Comparison of ENCODE assay signal across 8 cellular contexts in the genomic region with DNA sequence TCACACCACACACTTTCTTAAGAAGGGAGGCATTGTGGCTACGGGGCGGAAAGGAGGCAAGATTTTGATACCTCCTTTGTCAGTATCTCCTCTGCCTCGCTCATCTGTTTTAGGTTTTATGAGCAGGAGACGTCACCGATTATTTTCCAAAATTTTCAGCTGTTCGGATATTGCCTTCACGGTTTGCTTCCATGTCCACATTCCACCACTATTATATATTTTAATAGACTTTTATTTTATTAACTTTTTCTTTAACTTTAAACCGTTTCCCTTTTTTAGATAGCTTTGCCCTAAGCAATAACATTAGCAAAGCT. TPM values are rescaled to one million over a fixed set of nuclear protein-coding genes. Genes with fewer than 3 reads are reported as not detected.
DNase-seq lines count a peak whose midpoint lies in the region; ATAC-seq and TF ChIP-seq lines count a peak whose summit lies in the region.

No MANE protein-coding gene starts in this region.

- peak overlapping the region; percentile 29 for H3K27ac ChIP-seq in angular gyrus (ENCODE audit: low read depth, low read length)
- peak overlapping the region; percentile 85 to 86 for H3K27ac ChIP-seq in left lung
- peak overlapping the region; percentile 7 to 60 (median 18) for H3K27ac ChIP-seq in thyroid gland

- H3K4me3 ChIP-seq in left lung (peak overlapping the region; percentile 31 to 42), thyroid gland (replicated peaks in 1 of 3) (peak overlapping the region in 2 of 3 donors; percentile 20 to 32)

- H3K27me3 ChIP-seq in left lung (peaks cover 0 to 2% of the 10 kb centered on the region in 2 donors), thyroid gland (no peaks in the 10 kb centered on the region)

- peak overlapping the region; percentile 84 for H3K4me3 Mint-ChIP-seq in activated T-cell treated with anti-CD3 and anti-CD28 coated beads, Interleukin-2, amount 50 U/mL, for 24 hours

- TF ChIP-seq CTCF in left lung (IDR thresholded peaks at IDR 0.05) (no peak), thyroid gland (IDR thresholded peaks at IDR 0.05) (no peak)

- H3K4me1 Mint-ChIP-seq in activated T-cell treated with anti-CD3 and anti-CD28 coated beads, Interleukin-2, amount 50 U/mL, for 24 hours (ENCODE audit: low read depth) = peaks cover 34% of the 10 kb centered on the region

- no peak for ATAC-seq in left lung

- in situ Hi-C loops in KBM-7 (cut with MboI; ENCODE audit: low pct_unique_long_range_greater_than_20kb, low sequenced_read_pairs) = no loop called here

- no peak for TF ChIP-seq POLR2A in thyroid gland (IDR thresholded peaks at IDR 0.05)

- WGBS in thyroid gland, 2 donors = 50 to 53% methylated on average over 8 of the region's 8 CpGs

- no peaks in the 10 kb centered on the region for H3K9me3 Mint-ChIP-seq in activated T-cell treated with anti-CD3 and anti-CD28 coated beads, Interleukin-2, amount 50 U/mL, for 24 hours

- H3K27me3 Mint-ChIP-seq in activated T-cell treated with anti-CD3 and anti-CD28 coated beads, Interleukin-2, amount 50 U/mL, for 24 hours = peaks cover 10% of the 10 kb centered on the region

- peaks cover 2% of the 10 kb centered on the region for H3K36me3 Mint-ChIP-seq in activated T-cell treated with anti-CD3 and anti-CD28 coated beads, Interleukin-2, amount 50 U/mL, for 24 hours (ENCODE audit: low read depth)

- H3K36me3 ChIP-seq in left lung = no peaks in the 10 kb centered on the region
- no peaks in the 10 kb centered on the region for H3K36me3 ChIP-seq in thyroid gland

- H3K9me3 ChIP-seq in left lung = no peaks in the 10 kb centered on the region
- no peaks in the 10 kb centered on the region for H3K9me3 ChIP-seq in thyroid gland

- peak overlapping the region; percentile 96 for H3K27ac Mint-ChIP-seq in activated T-cell treated with anti-CD3 and anti-CD28 coated beads, Interleukin-2, amount 50 U/mL, for 24 hours

- intact Hi-C loops in left lung (cut with DNase I) = loop anchor here (5.0 to 10.0 kb wide), 2 partner anchors 61 to 64 kb away; no protein-coding TSS in a partner anchor
- intact Hi-C loops in thyroid gland (cut with DNase I) = no loop called here

- H3K4me1 ChIP-seq in left lung (peaks cover 11 to 28% of the 10 kb centered on the region in 2 donors), thyroid gland (peaks cover 3 to 14% of the 10 kb centered on the region in 2 donors)

- no peak for DNase-seq in activated T-cell treated with anti-CD3 and anti-CD28 coated beads, Interleukin-2, amount 50 U/mL, for 24 hours
- DNase-seq in activated T-cell treated with anti-CD3 and anti-CD28 coated beads for 4 hours (no peak), left lung (no peak), thyroid gland (no peak), KBM-7 (no peak), NCI-H524 treated with DMSO at 0.1 percent for 48 hours (lab: John Stamatoyannopoulos, UW) (no peak), H4 (ENCODE audit: low spot score) (no peak)

RNA-seq across cellular contexts. Expression of gene CREB3L1, which starts 33.7 kb away (rescaled TPM):
- 10 to 100 TPM; 40.5 to 59.3 TPM for total RNA-seq in left lung
- total RNA-seq in thyroid gland = 1 to 10 TPM in 3 of 4 donors, under 1 TPM in 1; 0.88 to 3.1 (median 2.1) TPM
- 0.60 and 1.3 TPM in 2 replicates for total RNA-seq in H4 (2014; rRNA removed; shearing (Covaris generic))

Comparison
In these comparisons a context has a peak if more than half of its experiments do, and no peak if none do; other contexts are left out.
1. H3K27ac ChIP-seq: peak in every context shown above with its lines; median percentile 86 in left lung; 29 in angular gyrus; 18 in thyroid gland.
2. RNA of gene CREB3L1, which starts 33.7 kb away (total RNA-seq): 40.5 to 59.3 TPM in left lung; 0.88 to 3.1 TPM in thyroid gland and 0.60 to 1.3 TPM in H4; every median in the first group is over 10 times any median in the second.